8 cellular contexts compared by ENCODE assay signal in the genomic region with DNA sequence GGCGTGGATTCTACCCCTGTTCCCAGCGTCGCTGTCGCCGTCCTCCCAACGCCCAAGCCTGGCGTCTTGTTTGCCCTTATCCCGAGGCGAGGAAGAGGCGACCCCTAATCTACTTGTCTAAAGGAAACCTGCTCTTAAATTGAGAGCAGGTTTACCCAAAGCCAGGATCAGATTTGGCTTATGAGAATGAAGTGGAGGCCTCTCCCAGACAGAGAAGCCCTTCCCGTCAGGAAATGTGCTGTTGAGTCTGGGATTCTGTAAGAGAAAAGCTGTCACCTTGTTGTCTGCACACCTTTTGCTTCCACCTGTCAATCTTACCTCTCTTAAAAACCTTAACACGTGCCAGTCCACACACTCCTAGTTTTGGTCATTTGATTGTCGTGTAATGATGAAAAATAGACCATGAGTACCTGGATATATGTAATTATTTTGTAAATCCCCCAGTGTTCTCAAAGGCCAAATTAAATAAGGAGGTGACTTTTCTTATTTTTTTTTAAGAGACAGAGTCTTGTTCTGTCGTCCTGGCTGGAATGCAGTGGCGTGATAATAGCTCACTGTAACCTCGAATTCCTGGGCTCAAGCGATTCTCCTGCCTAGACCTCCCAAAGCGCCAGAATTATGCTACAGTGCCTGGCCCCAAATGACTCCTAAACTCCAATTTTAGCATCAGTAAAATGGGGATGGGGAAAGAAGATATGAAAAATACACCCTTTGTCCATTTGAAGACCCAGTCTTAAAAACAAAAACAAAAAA. TPM values are rescaled to one million over a fixed set of nuclear protein-coding genes. Genes with fewer than 3 reads are reported as not detected.
A peak's percentile ranks its signal among the peaks of the same experiment; 100 is the strongest.
DNase-seq lines count a peak whose midpoint lies in the region; ATAC-seq, FAIRE-seq and TF ChIP-seq lines count a peak whose summit lies in the region.

No MANE protein-coding gene starts in this region.

- H3K4me3 ChIP-seq in BLaER1 treated with 17β-estradiol and CSF1 and Interleukin-3, amounts not matched to agents 10 nM and 100 nM = peak overlapping the region; percentile 70 to 84 (median 80)
- peak overlapping the region; percentile 77 for H3K4me3 ChIP-seq in IMR-90 (ENCODE audit: insufficient read depth, low read depth, low read length)
- peak overlapping the region; percentile 92 for H3K4me3 ChIP-seq in bronchial epithelial cell (ENCODE audit: low read depth, low read length)
- H3K4me3 ChIP-seq in muscle layer of duodenum (ENCODE audit: low read depth in 1 of 2, low read length in 2 of 2) = peak overlapping the region; percentile 86 to 96

- H3K36me3 ChIP-seq in BLaER1 treated with 17β-estradiol and CSF1 and Interleukin-3, amounts not matched to agents 10 nM and 100 nM = peaks cover 32 to 62% (median 36%) of the 10 kb centered on the region in 11 experiments
- peaks cover 7% of the 10 kb centered on the region for H3K36me3 ChIP-seq in IMR-90 (ENCODE audit: control insufficient read depth, insufficient read depth, low read length)
- peaks cover 4% of the 10 kb centered on the region for H3K36me3 ChIP-seq in bronchial epithelial cell (ENCODE audit: control insufficient read depth, insufficient read depth, low read length)
- peaks cover 0 to 6% of the 10 kb centered on the region in 2 donors for H3K36me3 ChIP-seq in muscle layer of duodenum (ENCODE audit: control insufficient read depth in 1 of 2, insufficient read depth in 2 of 2, low read length in 2 of 2)

- in situ Hi-C loops in IMR-90 (cut with MboI; ENCODE audit: low sequenced_read_pairs) = no loop called here

- H4K20me1 ChIP-seq in BLaER1 treated with 17β-estradiol and CSF1 and Interleukin-3, amounts not matched to agents 10 nM and 100 nM = peaks cover 0 to 54% (median 19%) of the 10 kb centered on the region in 11 experiments; a peak in 15 of 22 replicates
- no peaks in the 10 kb centered on the region for H4K20me1 ChIP-seq in IMR-90 (ENCODE audit: insufficient read depth, low read length)

- 0 out of 2 replicates have a peak overlapping the region, but pooled peaks have one; percentile 11 for H2BK120ac ChIP-seq in IMR-90 (ENCODE audit: low read depth, low read length)

- H3K27me3 ChIP-seq in BLaER1 treated with 17β-estradiol and CSF1 and Interleukin-3, amounts not matched to agents 10 nM and 100 nM = no peaks in the 10 kb centered on the region
- no peaks in the 10 kb centered on the region for H3K27me3 ChIP-seq in IMR-90 (ENCODE audit: control insufficient read depth, insufficient read depth, low read length)
- H3K27me3 ChIP-seq in bronchial epithelial cell (ENCODE audit: control insufficient read depth, insufficient read depth, low read length) = no peaks in the 10 kb centered on the region
- no peaks in the 10 kb centered on the region for H3K27me3 ChIP-seq in muscle layer of duodenum (ENCODE audit: low read depth, low read length)

- no peak for TF ChIP-seq CTCF in IMR-90 (conservative IDR thresholded peaks at IDR 0.05; ENCODE audit: low read depth, low read length)
- no peak for TF ChIP-seq CTCF in bronchial epithelial cell (IDR thresholded peaks at IDR 0.05; ENCODE audit: insufficient read depth, low read length, severe bottlenecking)

- no TSS peak for BruUV-seq in IMR-90 (replicated peaks; lab: Mats Ljungman, UMichigan)

- H3K27ac ChIP-seq in BLaER1 treated with 17β-estradiol and CSF1 and Interleukin-3, amounts not matched to agents 10 nM and 100 nM = peak overlapping the region; percentile 93 to 99 (median 98)
- H3K27ac ChIP-seq in IMR-90 (ENCODE audit: insufficient read depth, low read length) (peak overlapping the region; percentile 98), muscle layer of duodenum (ENCODE audit: low read length) (peak overlapping the region; percentile 86)

- no peak overlapping the region for H2BK20ac ChIP-seq in IMR-90 (ENCODE audit: low read depth, low read length)

- FAIRE-seq in bronchial epithelial cell (lab: Jason Lieb, UNC) = no peak

- H3K79me1 ChIP-seq in IMR-90 (ENCODE audit: low read depth in 1 of 2, low read length in 2 of 2) = peaks cover 15 to 49% of the 10 kb centered on the region in 2 experiments

- intact Hi-C loops in IMR-90 (cut with micrococcal nuclease) = loop anchor here (2.0 to 10.0 kb wide), 2 partner anchors 74 to 588 kb away; a partner anchor contains a TSS

- dilution Hi-C loops in IMR-90 (cut with HindIII; ENCODE audit: low sequenced_read_pairs, unreplicated experiment) = no loop called here

- no peak overlapping the region for H2BK15ac ChIP-seq in IMR-90 (ENCODE audit: low read depth, low read length)

- peak overlapping the region; percentile 34 to 87 for H4K8ac ChIP-seq in IMR-90 (ENCODE audit: low read depth in 2 of 2, low read length in 2 of 2)

- no peaks in the 10 kb centered on the region for H3K9me3 ChIP-seq in BLaER1 treated with 17β-estradiol and CSF1 and Interleukin-3, amounts not matched to agents 10 nM and 100 nM (replicated peaks in 1 of 11)
- H3K9me3 ChIP-seq in IMR-90 (ENCODE audit: control insufficient read depth, insufficient read depth, low read length) = no peaks in the 10 kb centered on the region
- H3K9me3 ChIP-seq in muscle layer of duodenum (ENCODE audit: control insufficient read depth in 1 of 2, low read length in 2 of 2) = no peaks in the 10 kb centered on the region

- H3K4me2 ChIP-seq in BLaER1 treated with 17β-estradiol and CSF1 and Interleukin-3, amounts not matched to agents 10 nM and 100 nM = peak overlapping the region; percentile 77 to 98 (median 94)
- peak overlapping the region; percentile 99 for H3K4me2 ChIP-seq in IMR-90 (ENCODE audit: low read depth, low read length)

- peak overlapping the region; percentile 83 for H3K23ac ChIP-seq in IMR-90 (ENCODE audit: low read depth, low read length)

- peak overlapping the region; percentile 82 for H3K14ac ChIP-seq in IMR-90 (replicated peaks; ENCODE audit: low read depth, low read length)

- ATAC-seq in IMR-90 (ENCODE audit: low read depth) (no peak), GM18517 (IDR thresholded peaks at IDR 0.05; ENCODE audit: unreplicated experiment) (no peak), GM19397 (IDR thresholded peaks at IDR 0.05; ENCODE audit: unreplicated experiment) (no peak), GM21825 (IDR thresholded peaks at IDR 0.05; ENCODE audit: unreplicated experiment) (no peak)

- WGBS in IMR-90 (ENCODE audit: extremely low coverage in 2 of 2, insufficient read length in 1 of 2), 2 experiments = 0% methylated on average over 3 of the region's 18 CpGs; no CpG with 5 or more reads in 1 of the 2 experiments

- POLR2A ChIA-PET in IMR-90 (lab: Charles Lee; ENCODE audit: unreplicated experiment) = no interaction called here

- 0 out of 2 replicates have a peak, but pooled peaks cover 4% of the 10 kb centered on the region for H3K9me1 ChIP-seq in IMR-90 (ENCODE audit: insufficient read depth, low read length)

- H3K18ac ChIP-seq in IMR-90 (ENCODE audit: low read depth, low read length) = peak overlapping the region; percentile 7; the same call in 1 of the 2 replicates

- CTCF ChIA-PET in IMR-90 (lab: Yijun Ruan, JAX) = interaction anchor here (1.1 kb wide), 1 partner anchor 10 kb away, joined by 3 read pairs; no protein-coding TSS in a partner anchor

- TF ChIP-seq POLR2A in IMR-90 (IDR thresholded peaks at IDR 0.05; ENCODE audit: low read depth, low read length) = no peak

- peak overlapping the region; percentile 76; the same call in 1 of the 2 replicates for H2AK5ac ChIP-seq in IMR-90 (ENCODE audit: low read depth, low read length)

- H3K56ac ChIP-seq in IMR-90 (ENCODE audit: extremely low read depth, insufficient read depth, low read length) = peak overlapping the region; percentile 68

- peaks cover 42 to 64% (median 57%) of the 10 kb centered on the region in 10 experiments for H3K4me1 ChIP-seq in BLaER1 treated with 17β-estradiol and CSF1 and Interleukin-3, amounts not matched to agents 10 nM and 100 nM
- H3K4me1 ChIP-seq in IMR-90 (ENCODE audit: control insufficient read depth, insufficient read depth, low read length) (peaks cover 4% of the 10 kb centered on the region), muscle layer of duodenum (ENCODE audit: control insufficient read depth in 1 of 2, insufficient read depth in 2 of 2, low read length in 2 of 2) (peaks cover 14 to 32% of the 10 kb centered on the region in 2 donors)

- H2AFZ ChIP-seq in IMR-90 (replicated peaks; ENCODE audit: low read length, poor library complexity) = peak overlapping the region; percentile 99

- peak overlapping the region; percentile 88 to 99 (median 96) for H3K9ac ChIP-seq in BLaER1 treated with 17β-estradiol and CSF1 and Interleukin-3, amounts not matched to agents 10 nM and 100 nM
- peak overlapping the region; percentile 82 for H3K9ac ChIP-seq in IMR-90 (ENCODE audit: low read depth, low read length)

- peak overlapping the region; percentile 89 for H3K4ac ChIP-seq in IMR-90 (ENCODE audit: low read depth, low read length)

- H2AK9ac ChIP-seq in IMR-90 (replicated peaks; ENCODE audit: low read depth, low read length, poor library complexity) = peak overlapping the region; percentile 91

- TF ChIP-seq RAD21 in IMR-90 (IDR thresholded peaks at IDR 0.05; ENCODE audit: low read length) = no peak

- DNase-seq in IMR-90 (no peak), bronchial epithelial cell (ENCODE audit: low read depth) (peak; percentile 19), RPMI8226 (no peak)

- H4K91ac ChIP-seq in IMR-90 (ENCODE audit: insufficient read depth, low read depth, low read length) = peak overlapping the region; percentile 36

- peak overlapping the region; percentile 98 for H2BK5ac ChIP-seq in IMR-90 (ENCODE audit: low read depth, low read length, poor library complexity, severe bottlenecking)

- H4K5ac ChIP-seq in IMR-90 (ENCODE audit: low read depth, low read length) = peak overlapping the region; percentile 84

TF ChIP-seq in IMR-90, 13 proteins besides CTCF, POLR2A, EP300 and RAD21 (continues in another document):
- TF ChIP-seq CEBPB (IDR thresholded peaks at IDR 0.05; ENCODE audit: low read depth, low read length) = no peak
- no peak for TF ChIP-seq MXI1 (IDR thresholded peaks at IDR 0.05; ENCODE audit: borderline replicate concordance, low read depth, low read length)

RNA-seq across cellular contexts. Expression of a gene that starts 0.6 kb away (rescaled TPM):
- total RNA-seq in IMR-90 (2012; rRNA removed) = 67.0 and 72.8 TPM in 2 replicates
- polyA plus RNA-seq in IMR-90 (2012; rRNA removed) = 20.7 and 25.0 TPM in 2 replicates
- polyA plus RNA-seq in IMR-90 (2012; cell fraction: cytosol; rRNA removed) = 10.7 and 10.9 TPM in 2 replicates
- polyA plus RNA-seq in IMR-90 (2012; cell fraction: nucleus; rRNA removed; ENCODE audit: low replicate concordance) = 10.6 and 28.1 TPM in 2 replicates
- 56.3 and 79.8 TPM in 2 replicates for total RNA-seq in bronchial epithelial cell

RNA-seq across cellular contexts. Expression of a gene that starts 1.1 kb away (rescaled TPM):
- total RNA-seq in IMR-90 (2012; rRNA removed) = 28.3 and 34.7 TPM in 2 replicates
- polyA plus RNA-seq in IMR-90 (2012; rRNA removed) = 6.2 and 7.9 TPM in 2 replicates
- polyA plus RNA-seq in IMR-90 (2012; cell fraction: cytosol; rRNA removed) = 1.3 and 2.4 TPM in 2 replicates
- 1.2 and 10.4 TPM in 2 replicates for polyA plus RNA-seq in IMR-90 (2012; cell fraction: nucleus; rRNA removed; ENCODE audit: low replicate concordance)
- 39.0 and 58.9 TPM in 2 replicates for total RNA-seq in bronchial epithelial cell

RNA-seq across cellular contexts. Expression of a gene that starts 56.9 kb away (rescaled TPM):
- total RNA-seq in IMR-90 (2012; rRNA removed) = not detected in 2 replicates
- polyA plus RNA-seq in IMR-90 (2012; rRNA removed) = not detected in 2 replicates
- polyA plus RNA-seq in IMR-90 (2012; cell fraction: cytosol; rRNA removed) = not detected in 2 replicates
- not detected in 2 replicates for polyA plus RNA-seq in IMR-90 (2012; cell fraction: nucleus; rRNA removed; ENCODE audit: low replicate concordance)
- 1.6 and 4.7 TPM in 2 replicates for total RNA-seq in bronchial epithelial cell
